ENCODE assay signal across 8 cellular contexts in genomic region chr18:57737661-57738060, GRCh38.
DNase-seq lines count a peak whose midpoint lies in the region; ATAC-seq and TF ChIP-seq lines count a peak whose summit lies in the region.

No MANE protein-coding gene starts in this region.

- DNase-seq in HT1080 (ENCODE audit: low read depth) (peak; percentile 87), astrocyte of the spinal cord (ENCODE audit: low read depth, low spot score) (peak; percentile 89), kidney epithelial cell (ENCODE audit: low read depth) (peak; percentile 78), superior temporal gyrus (ENCODE audit: extremely low spot score) (peak; percentile 59), ecto neural progenitor cell (ENCODE audit: low spot score) (no peak), NCI-H187 treated with DMSO at 0.1 percent for 48 hours (lab: John Stamatoyannopoulos, UW) (no peak)

- no peak for ATAC-seq in HG02678 (IDR thresholded peaks at IDR 0.05; ENCODE audit: unreplicated experiment)
- no peak for ATAC-seq in GM18907 (IDR thresholded peaks at IDR 0.05; ENCODE audit: unreplicated experiment)

- H3K4me3 ChIP-seq in astrocyte of the spinal cord (ENCODE audit: low read depth, low read length) (no peak overlapping the region), kidney epithelial cell (ENCODE audit: low read depth, low read length) (no peak overlapping the region)

- in situ Hi-C loops in astrocyte of the spinal cord (cut with HindIII; ENCODE audit: low sequenced_read_pairs) = no loop called here

- no peaks in the 10 kb centered on the region for H3K36me3 ChIP-seq in kidney epithelial cell (ENCODE audit: control insufficient read depth, insufficient read depth, low read length)

- TF ChIP-seq CTCF in astrocyte of the spinal cord (IDR thresholded peaks at IDR 0.05; ENCODE audit: low read depth, low read length) (no peak), kidney epithelial cell (IDR thresholded peaks at IDR 0.05; ENCODE audit: insufficient read depth, low read length, poor library complexity, severe bottlenecking) (no peak)

- H3K27me3 ChIP-seq in kidney epithelial cell (ENCODE audit: control insufficient read depth, insufficient read depth, low read length) = no peaks in the 10 kb centered on the region

Comparison
In these comparisons a context has a peak if more than half of its experiments do, and no peak if none do; other contexts are left out.
1. DNase-seq: peak in HT1080 (single experiment), astrocyte of the spinal cord (single experiment), kidney epithelial cell (single experiment) and superior temporal gyrus (single experiment); none in ecto neural progenitor cell (single experiment) and NCI-H187 treated with DMSO at 0.1 percent for 48 hours (single experiment).